In genomic region chr16:75622762-75623605, GRCh38 we compare ENCODE assay signal across 8 cellular contexts. TPM values are rescaled to one million over a fixed set of nuclear protein-coding genes. Genes with fewer than 3 reads are reported as not detected.
DNase-seq lines count a peak whose midpoint lies in the region; ATAC-seq and TF ChIP-seq lines count a peak whose summit lies in the region.

TSS of gene ADAT1 (minus strand) at chr16:75623281. CDS start at chr16:75620799, 2,482 bp downstream.

- intact Hi-C loops in breast epithelium (cut with DNase I; ENCODE audit: low total_unique reads), result no loop called here

- TF ChIP-seq CTCF in VCaP (conservative IDR thresholded peaks at IDR 0.05) (no peak), breast epithelium (IDR thresholded peaks at IDR 0.05) (no peak)

- DNase-seq in NCI-H2196 treated with DMSO at 0.1 percent for 48 hours (lab: John Stamatoyannopoulos, UW; ENCODE audit: unreplicated experiment) (peak; percentile 85), breast epithelium (ENCODE audit: low spot score in 2 of 2) (peak; percentile 97 to 98)

- H3K4me1 ChIP-seq in ACC112 (ENCODE audit: control insufficient read depth, insufficient read depth, low read length, unreplicated experiment) (peaks cover 27% of the 10 kb centered on the region), breast epithelium (peaks cover 0 to 11% of the 10 kb centered on the region in 2 donors)

- H3K27ac ChIP-seq in ACC112 (ENCODE audit: low read depth, low read length) (peak within 1 kb of the TSS; percentile 69), VCaP (peak within 1 kb of the TSS; percentile 76), breast epithelium (peak within 1 kb of the TSS; percentile 94 to 96), skin epidermis (peak within 1 kb of the TSS; percentile 72 to 98 (median 92))

- H3K27me3 ChIP-seq in ACC112 (ENCODE audit: insufficient read depth, low read length) (no peaks in the 10 kb centered on the region), breast epithelium (no peaks in the 10 kb centered on the region)

- peak; percentile 84 for ATAC-seq in GM18870 (IDR thresholded peaks at IDR 0.05; ENCODE audit: unreplicated experiment)
- peak; percentile 96 for ATAC-seq in HG03135 (IDR thresholded peaks at IDR 0.05; ENCODE audit: unreplicated experiment)

- H2AFZ ChIP-seq in ACC112 (ENCODE audit: low read length, unreplicated experiment), result peak within 1 kb of the TSS; percentile 69

- peaks cover 12% of the 10 kb centered on the region for H3K79me2 ChIP-seq in ACC112 (ENCODE audit: control insufficient read depth, insufficient read depth, low read length, unreplicated experiment)

- H3K36me3 ChIP-seq in ACC112 (ENCODE audit: insufficient read depth, low read length) (peaks cover 24% of the 10 kb centered on the region), breast epithelium (no peaks in the 10 kb centered on the region)

- peak; percentile 64 for TF ChIP-seq POLR2A in breast epithelium (IDR thresholded peaks at IDR 0.05)

- H3K9me3 ChIP-seq in breast epithelium (no peaks in the 10 kb centered on the region), iPS-18c (ENCODE audit: control insufficient read depth, insufficient read depth, low read length) (no peaks in the 10 kb centered on the region)

- H3K4me3 ChIP-seq in ACC112 (ENCODE audit: low read depth, low read length) (peak within 1 kb of the TSS; percentile 81), breast epithelium (peak within 1 kb of the TSS; percentile 63 to 82 (median 75)), iPS-18c (ENCODE audit: insufficient read depth, low read depth, low read length) (peak within 1 kb of the TSS; percentile 77), skin epidermis (peak within 1 kb of the TSS; percentile 46 to 85 (median 72))

RNA-seq across cellular contexts. Expression of gene ADAT1, which starts in this region (rescaled TPM):
- total RNA-seq in breast epithelium, result 10 to 100 TPM; 30.1 to 74.9 (median 62.3) TPM

Comparison
In these comparisons a context has a peak if more than half of its experiments do, and no peak if none do; other contexts are left out.
1. Peak in every context shown above with its lines: DNase-seq, ATAC-seq, H3K4me3 ChIP-seq and H3K27ac ChIP-seq.